ENCODE assay signal across 9 cellular contexts in the genomic region with DNA sequence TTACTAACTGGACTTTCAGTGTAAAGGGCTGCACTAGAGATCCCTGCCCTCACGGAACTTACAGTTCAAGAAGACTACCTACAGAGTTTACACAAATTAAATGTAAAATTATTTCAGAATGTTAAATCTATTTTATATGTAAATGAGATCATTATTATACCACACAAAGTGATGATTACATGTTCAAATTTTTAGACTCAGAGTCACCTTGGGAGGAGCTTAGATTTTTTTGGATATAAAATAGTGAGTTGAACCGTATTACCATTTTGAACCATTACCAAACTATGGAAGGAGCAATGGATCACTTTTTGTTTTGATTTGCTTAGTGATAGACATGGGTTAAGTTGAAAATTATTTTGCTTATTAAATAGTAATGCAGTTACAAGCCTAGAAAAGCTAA. TPM values are rescaled to one million over a fixed set of nuclear protein-coding genes. Genes with fewer than 3 reads are reported as not detected.
DNase-seq lines count a peak whose midpoint lies in the region; ATAC-seq and TF ChIP-seq lines count a peak whose summit lies in the region.
"Had no signal": no experiment of that assay in that cellular context is flagged by ENCODE, and none has a peak within 500 bp of the region (broad histone marks: within the 10 kb centered on the region; RNA-seq: fewer than 3 reads in every experiment).

No MANE protein-coding gene starts in this region.

- H3K4me1 Mint-ChIP-seq in CD4-positive, alpha-beta memory T cell = peaks cover 23 to 43% (median 34%) of the 10 kb centered on the region in 4 donors
- H3K4me1 Mint-ChIP-seq in nephron = peaks cover 34% of the 10 kb centered on the region

- no peaks in the 10 kb centered on the region for H3K27me3 Mint-ChIP-seq in CD4-positive, alpha-beta memory T cell
- no peaks in the 10 kb centered on the region for H3K27me3 Mint-ChIP-seq in nephron (ENCODE audit: low read depth)

- no peak overlapping the region for H3K27ac ChIP-seq in CD4-positive, alpha-beta memory T cell (ENCODE audit: low read depth, low read length)
- H3K27ac ChIP-seq in MM.1S (ENCODE audit: low read length) (no peak overlapping the region), duodenal mucosa (ENCODE audit: low read depth, low read length) (no peak overlapping the region)

- H3K27me3 ChIP-seq in CD4-positive, alpha-beta memory T cell (ENCODE audit: insufficient read depth, low read length) = no peaks in the 10 kb centered on the region
- H3K27me3 ChIP-seq in MM.1S (replicated peaks; ENCODE audit: insufficient read depth, low read length) (no peaks in the 10 kb centered on the region), duodenal mucosa (ENCODE audit: control insufficient read depth in 1 of 2, insufficient read depth in 2 of 2, low read length in 2 of 2) (no peaks in the 10 kb centered on the region)

- H3F3A ChIP-seq in MM.1S (ENCODE audit: insufficient read depth, low read length) = no peaks in the 10 kb centered on the region

- no peaks in the 10 kb centered on the region for H3K9me3 Mint-ChIP-seq in CD4-positive, alpha-beta memory T cell
- no peaks in the 10 kb centered on the region for H3K9me3 Mint-ChIP-seq in nephron

- no peak overlapping the region for H3K4me3 ChIP-seq in CD4-positive, alpha-beta memory T cell (ENCODE audit: low read length in 2 of 2)
- H3K4me3 ChIP-seq in MM.1S (ENCODE audit: low read length) (peak overlapping the region; percentile 93), duodenal mucosa (ENCODE audit: low read depth in 1 of 2, low read length in 2 of 2) (peak overlapping the region; percentile 89 to 95)

- H3K36me3 Mint-ChIP-seq in CD4-positive, alpha-beta memory T cell = peaks cover 0 to 14% of the 10 kb centered on the region in 2 donors
- H3K36me3 Mint-ChIP-seq in nephron (ENCODE audit: low read depth) = peaks cover 13% of the 10 kb centered on the region

- H4K20me1 ChIP-seq in MM.1S (ENCODE audit: insufficient read depth, low read length) = peaks cover 44% of the 10 kb centered on the region

- no peaks in the 10 kb centered on the region for H3K9me3 ChIP-seq in CD4-positive, alpha-beta memory T cell (ENCODE audit: control insufficient read depth in 1 of 2, low read length in 2 of 2)
- H3K9me3 ChIP-seq in MM.1S (replicated peaks; ENCODE audit: insufficient read depth, low read length) = no peaks in the 10 kb centered on the region
- no peaks in the 10 kb centered on the region for H3K9me3 ChIP-seq in duodenal mucosa (ENCODE audit: control insufficient read depth in 1 of 2, low read length in 2 of 2)

- no peak for DNase-seq in CD4-positive, alpha-beta memory T cell
- no peak for DNase-seq in MM.1S
- no peak for DNase-seq in GDM1 (lab: John Stamatoyannopoulos, UW)
- no peak for DNase-seq in DMS53 treated with DMSO at 0.1 percent for 48 hours (lab: John Stamatoyannopoulos, UW; ENCODE audit: unreplicated experiment)
- no peak for DNase-seq in activated gamma-delta T cell treated with Interleukin-2 at 50 U/mL for 16 hours
- DNase-seq: stimulated activated CD8-positive, alpha-beta memory T cell treated with anti-CD3 and anti-CD28 coated beads, Interleukin-4, amount 100 ng/mL, for 48 hours had no signal

- TF ChIP-seq CTCF in MM.1S (IDR thresholded peaks at IDR 0.05; ENCODE audit: low read length) (no peak), nephron (IDR thresholded peaks at IDR 0.05; ENCODE audit: unreplicated experiment in 3 of 3) (no peak)

- H3K9ac ChIP-seq in MM.1S (ENCODE audit: low read length) (peak overlapping the region; percentile 96; the same call in 1 of the 2 replicates), duodenal mucosa (ENCODE audit: low read depth in 1 of 2, low read length in 2 of 2) (peak overlapping the region in 1 of 2 donors; percentile 90)

- no peak for ATAC-seq in esophagus mucosa

- H3K4me3 Mint-ChIP-seq in CD4-positive, alpha-beta memory T cell = peak overlapping the region in 7 of 8 donors; percentile 93 to 98 (median 94)
- peak overlapping the region; percentile 97 to 98 (median 98) for H3K4me3 Mint-ChIP-seq in nephron

- H3K4me1 ChIP-seq in CD4-positive, alpha-beta memory T cell (ENCODE audit: insufficient read depth, low read length) = peaks cover 29% of the 10 kb centered on the region
- H3K4me1 ChIP-seq in MM.1S (ENCODE audit: low read length) (0 out of 2 replicates have a peak, but pooled peaks cover 9% of the 10 kb centered on the region), duodenal mucosa (ENCODE audit: control insufficient read depth in 1 of 2, insufficient read depth in 2 of 2, low read length in 2 of 2) (peaks cover 10 to 15% of the 10 kb centered on the region in 2 donors)

- POLR2A ChIA-PET in CD4-positive, alpha-beta memory T cell (lab: Charles Lee; ENCODE audit: partially characterized antibody) = interaction anchor here (1.5 to 3.0 kb wide), 7 partner anchors 23 to 188 kb away, joined by 3 to 52 read pairs (median 6); partner anchors contain the start of genes TMEM41B, WEE1 and ZNF143

- no peaks in the 10 kb centered on the region for H3K36me3 ChIP-seq in CD4-positive, alpha-beta memory T cell (ENCODE audit: insufficient read depth, low read length)
- H3K36me3 ChIP-seq in MM.1S (replicated peaks; ENCODE audit: insufficient read depth, low read length) (peaks cover 7% of the 10 kb centered on the region; the same call in 1 of the 2 replicates), duodenal mucosa (ENCODE audit: control insufficient read depth in 1 of 2, insufficient read depth in 2 of 2, low read length in 2 of 2) (no peaks in the 10 kb centered on the region)

- no peak overlapping the region for H2AFZ ChIP-seq in MM.1S (ENCODE audit: low read length)

- CTCF ChIA-PET in CD4-positive, alpha-beta memory T cell (lab: Charles Lee; ENCODE audit: partially characterized antibody) = interaction anchor here (0.9 to 2.2 kb wide), 7 partner anchors 8 to 220 kb away, joined by 3 to 8 read pairs (median 5); no protein-coding TSS in a partner anchor

- peaks cover 67% of the 10 kb centered on the region for H3K79me2 ChIP-seq in MM.1S (ENCODE audit: low read length)

- H3K4me2 ChIP-seq in MM.1S (ENCODE audit: low read depth, low read length) = peak overlapping the region; percentile 74

- H3K27ac Mint-ChIP-seq in CD4-positive, alpha-beta memory T cell = peak overlapping the region in 1 of 7 donors; percentile 92
- peak overlapping the region in 1 of 3 experiments; percentile 84 for H3K27ac Mint-ChIP-seq in nephron

- intact Hi-C loops in CD4-positive, alpha-beta memory T cell (cut with micrococcal nuclease) = loop anchor here (10.0 kb wide), 1 partner anchor 221 kb away; no protein-coding TSS in a partner anchor

- H3K9me2 ChIP-seq in MM.1S (replicated peaks; ENCODE audit: insufficient read depth, low read length) = no peaks in the 10 kb centered on the region

RNA-seq across cellular contexts. Expression of gene IPO7, which starts 1.6 kb away (rescaled TPM):
- total RNA-seq in CD4-positive, alpha-beta memory T cell = 10 to 100 TPM; 63.4 to 67.0 TPM
- 10 to 100 TPM in 1 of 2 donors, 1 to 10 TPM in 1; 7.9 to 11.6 TPM for polyA plus RNA-seq in CD4-positive, alpha-beta memory T cell
- 72.1 TPM for total RNA-seq in esophagus mucosa

Comparison
In these comparisons a context has a peak if more than half of its experiments do, and no peak if none do; other contexts are left out.
1. H3K4me3 ChIP-seq: peak in MM.1S (single experiment) and duodenal mucosa (2 of 2); none in CD4-positive, alpha-beta memory T cell (0 of 2).